ENCODE assay signal across 27 cellular contexts in the genomic region with DNA sequence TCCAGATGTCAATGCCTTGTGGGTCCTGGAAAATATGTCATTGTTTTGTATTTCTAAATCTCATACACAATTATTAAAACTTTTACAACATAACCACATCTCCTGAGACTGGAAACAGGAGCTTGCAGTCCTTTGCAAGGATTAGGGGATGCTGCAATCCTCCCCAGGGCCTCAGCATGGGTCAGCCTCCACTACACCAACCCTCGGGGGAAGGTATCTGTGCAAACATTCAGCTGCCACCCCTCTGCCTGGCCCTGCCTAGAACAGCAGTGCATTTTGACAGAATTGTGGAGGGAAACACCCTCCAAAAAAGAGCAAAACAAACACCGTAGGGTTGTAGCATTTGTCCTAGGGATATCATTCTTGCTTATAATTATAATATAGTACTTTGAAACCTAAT. TPM values are rescaled to one million over a fixed set of nuclear protein-coding genes. Genes with fewer than 3 reads are reported as not detected.
"Had no signal": no experiment of that assay in that cellular context is flagged by ENCODE, and none has a peak within 500 bp of the region (broad histone marks: within the 10 kb centered on the region; RNA-seq: fewer than 3 reads in every experiment).

No MANE protein-coding gene starts in this region.

- H3K4me3 ChIP-seq: ascending aorta, body of pancreas, K562 had no signal

- H3K9me3 ChIP-seq: ascending aorta, body of pancreas had no signal

- H3K27ac ChIP-seq: ascending aorta, body of pancreas, WERI-Rb-1 had no signal

- H3K27me3 ChIP-seq: ascending aorta, body of pancreas had no signal

- DNase-seq: activated CD4-positive, alpha-beta T cell treated with anti-CD3 and anti-CD28 coated beads for 4 hours; activated CD8-positive, alpha-beta memory T cell treated with anti-CD3 and anti-CD28 coated beads, Interleukin-2, amount 50 U/mL, for 48 hours; activated CD8-positive, alpha-beta T cell treated with anti-CD3 and anti-CD28 coated beads for 36 hours; activated naive CD4-positive, alpha-beta T cell treated with anti-CD3 and anti-CD28 coated beads, Interleukin-2, amount 50 U/mL, for 16 hours; activated naive CD8-positive, alpha-beta T cell treated with anti-CD3 and anti-CD28 coated beads, Interleukin-2, amount 10 ng/mL, durations not matched to agents 7 days and 5 days; activated T-cell treated with anti-CD3 and anti-CD28 coated beads, Interleukin-2, amount 50 U/mL, for 1 hour; body of pancreas; central memory CD4-positive, alpha-beta T cell; Karpas-422; MM.1S; NCI-H1048; NCI-H146; NCI-H187 treated with DMSO at 0.1 percent for 48 hours; NCI-H2081 treated with DMSO at 0.1 percent for 48 hours; NCI-H446; NCI-H748 treated with DMSO at 0.1 percent for 48 hours; SIG-M5; T-helper 1 cell; WERI-Rb-1 had no signal

- ATAC-seq: activated CD4-positive, CD25-positive, alpha-beta regulatory T cell treated with anti-CD3 and anti-CD28 coated beads, Interleukin-2, amount 50 U/mL, for 24 hours; activated CD8-positive, alpha-beta T cell treated with anti-CD3 and anti-CD28 coated beads for 36 hours; body of pancreas; K562 had no signal

- H3K4me1 ChIP-seq: ascending aorta had no signal

- H3K36me3 ChIP-seq: ascending aorta, WERI-Rb-1 had no signal

RNA-seq across cellular contexts. Expression of a gene that starts 4.2 kb away (rescaled TPM):
- total RNA-seq: activated CD8-positive, alpha-beta T cell treated with anti-CD3 and anti-CD28 coated beads for 36 hours; activated naive CD8-positive, alpha-beta T cell treated with anti-CD3 and anti-CD28 coated beads, Interleukin-2, amount 10 ng/mL, durations not matched to agents 7 days and 5 days; ascending aorta; body of pancreas; bronchial epithelial cell; chondrocyte; K562; OCI-LY7; RPMI7951; T-helper 2 cell treated with Interferon-gamma antibody and Interleukin-4, amounts not matched to agents 100 ng/mL and 5 ng/mL, for 36 hours had no signal
